In genomic region chr2:46335966-46336436, GRCh38 we compare ENCODE assay signal across 8 cellular contexts. TPM values are rescaled to one million over a fixed set of nuclear protein-coding genes. Genes with fewer than 3 reads are reported as not detected.
A peak's percentile ranks its signal among the peaks of the same experiment; 100 is the strongest.
DNase-seq lines count a peak whose midpoint lies in the region; TF ChIP-seq lines count a peak whose summit lies in the region.
"Had no signal": no experiment of that assay in that cellular context is flagged by ENCODE, and none has a peak within 500 bp of the region (broad histone marks: within the 10 kb centered on the region; RNA-seq: fewer than 3 reads in every experiment).

No MANE protein-coding gene starts in this region.

- H3K27me3 Mint-ChIP-seq in mesothelial cell of epicardium (ENCODE audit: low read depth) = no peaks in the 10 kb centered on the region

- H3K4me3 ChIP-seq in HUES6 (ENCODE audit: low read depth, low read length) (peak overlapping the region; percentile 23), choroid plexus epithelial cell (ENCODE audit: low read depth, low read length) (peak overlapping the region; percentile 25), testis (no peak overlapping the region)

- H3K9ac ChIP-seq in HUES6 (ENCODE audit: low read length) = no peak overlapping the region

- intact Hi-C loops in testis (cut with DNase I; ENCODE audit: low total_unique reads) = no loop called here

- H3K36me3 ChIP-seq in HUES6 (ENCODE audit: control insufficient read depth, insufficient read depth, low read length) (no peaks in the 10 kb centered on the region), testis (ENCODE audit: low read depth, missing control alignments) (no peaks in the 10 kb centered on the region)

- H3K27ac Mint-ChIP-seq in mesothelial cell of epicardium = peak overlapping the region; percentile 91
- H3K27ac Mint-ChIP-seq: activated CD8-positive, alpha-beta memory T cell treated with anti-CD3 and anti-CD28 coated beads, Interleukin-2, amount 10 ng/mL, durations not matched to agents 7 days and 5 days had no signal

- no peak for TF ChIP-seq POLR2A in testis (IDR thresholded peaks at IDR 0.05)

- DNase-seq in choroid plexus epithelial cell (ENCODE audit: low read depth) (no peak), mesothelial cell of epicardium (ENCODE audit: low spot score in 2 of 2, unreplicated experiment in 2 of 2) (no peak), testis (no peak), NOMO-1 (lab: John Stamatoyannopoulos, UW; ENCODE audit: unreplicated experiment in 2 of 2) (no peak), D341Med (ENCODE audit: low spot score) (no peak)
- no peak for DNase-seq in activated effector memory CD4-positive, alpha-beta T cell treated with anti-CD3 and anti-CD28 coated beads, Interleukin-2, amount 50 U/mL, for 16 hours
- DNase-seq: activated CD8-positive, alpha-beta memory T cell treated with anti-CD3 and anti-CD28 coated beads, Interleukin-2, amount 10 ng/mL, durations not matched to agents 7 days and 5 days had no signal

- H3K4me3 Mint-ChIP-seq in mesothelial cell of epicardium = peak overlapping the region; percentile 56
- H3K4me3 Mint-ChIP-seq: activated CD8-positive, alpha-beta memory T cell treated with anti-CD3 and anti-CD28 coated beads, Interleukin-2, amount 10 ng/mL, durations not matched to agents 7 days and 5 days had no signal

- H3K27ac ChIP-seq in HUES6 (ENCODE audit: low read depth, low read length) (no peak overlapping the region), testis (peak overlapping the region; percentile 78 to 83)

- peaks cover 55% of the 10 kb centered on the region for H3K4me1 Mint-ChIP-seq in mesothelial cell of epicardium

- H3K27me3 ChIP-seq in HUES6 (ENCODE audit: control insufficient read depth, insufficient read depth, low read length) (no peaks in the 10 kb centered on the region), testis (no peaks in the 10 kb centered on the region)

- WGBS in testis, 2 donors = 26 to 27% methylated on average over 7 of the region's 7 CpGs

- no peaks in the 10 kb centered on the region for H3K36me3 Mint-ChIP-seq in mesothelial cell of epicardium
- H3K36me3 Mint-ChIP-seq: activated CD8-positive, alpha-beta memory T cell treated with anti-CD3 and anti-CD28 coated beads, Interleukin-2, amount 10 ng/mL, durations not matched to agents 7 days and 5 days had no signal

- H3K9me3 ChIP-seq in HUES6 (ENCODE audit: control insufficient read depth, insufficient read depth, low read depth, low read length) = no peaks in the 10 kb centered on the region
- H3K9me3 ChIP-seq in testis = no peaks in the 10 kb centered on the region

- TF ChIP-seq CTCF in choroid plexus epithelial cell (conservative IDR thresholded peaks at IDR 0.05; ENCODE audit: low read depth, low read length) (no peak), mesothelial cell of epicardium (IDR thresholded peaks at IDR 0.05; ENCODE audit: unreplicated experiment) (no peak), testis (IDR thresholded peaks at IDR 0.05) (no peak)

- H3K4me1 ChIP-seq in HUES6 (ENCODE audit: control insufficient read depth, insufficient read depth, low read length) (peaks cover 34% of the 10 kb centered on the region), testis (peaks cover 81% of the 10 kb centered on the region)

- H3K9me3 Mint-ChIP-seq in mesothelial cell of epicardium = no peaks in the 10 kb centered on the region

RNA-seq across cellular contexts. Expression of gene EPAS1, which starts 38.8 kb away (rescaled TPM):
- 4.4 to 7.5 TPM (median 4.9 TPM) in 3 replicates for total RNA-seq in mesothelial cell of epicardium
- total RNA-seq in testis = 100 to 1,000 TPM; 142 to 158 TPM
- polyA plus RNA-seq in testis (ENCODE audit: insufficient read depth, low read depth, low replicate concordance) = 93.9 TPM

Comparison
In these comparisons a context has a peak if more than half of its experiments do, and no peak if none do; other contexts are left out.
1. H3K4me3 ChIP-seq: peak in HUES6 (single experiment) and choroid plexus epithelial cell (single experiment); none in testis (0 of 2).
2. RNA of gene EPAS1, which starts 38.8 kb away (total RNA-seq): 142 to 158 TPM in testis; 4.4 to 7.5 TPM in mesothelial cell of epicardium; every median in the first group is over 10 times any median in the second.